28 cellular contexts compared by ENCODE assay signal in the genomic region with DNA sequence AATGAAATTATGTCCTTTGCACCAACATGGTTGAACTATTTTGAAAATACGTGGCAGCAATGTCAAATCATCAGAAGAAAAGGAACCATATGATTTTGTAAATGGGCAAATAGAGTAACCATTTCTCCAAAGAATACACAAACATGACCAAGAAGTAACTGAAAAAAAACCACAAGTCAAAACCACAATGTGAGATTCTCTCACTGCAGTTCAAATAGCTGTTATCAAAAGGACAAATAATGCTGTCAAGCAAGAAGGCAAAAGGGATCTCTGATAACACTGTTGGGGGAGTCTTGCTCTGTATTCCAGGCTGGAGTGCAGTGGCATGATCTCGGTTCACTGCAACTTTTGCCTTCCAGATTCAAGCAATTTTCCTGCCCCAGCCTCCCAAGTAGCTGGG.
"Had no signal": no experiment of that assay in that cellular context is flagged by ENCODE, and none has a peak within 500 bp of the region (broad histone marks: within the 10 kb centered on the region; RNA-seq: fewer than 3 reads in every experiment).

No MANE protein-coding gene starts in this region.

- H3K36me3 ChIP-seq: ascending aorta, brain microvascular endothelial cell, esophagus muscularis mucosa, heart left ventricle, neutrophil, ovary, thoracic aorta, uterus had no signal

- H3K27me3 ChIP-seq: ascending aorta, brain microvascular endothelial cell, esophagus muscularis mucosa, foreskin keratinocyte, neutrophil, ovary, uterus had no signal

- DNase-seq: activated B cell treated with CpG ODN at 0.5 μM for 24 hours; activated CD4-positive, alpha-beta T cell treated with anti-CD3 and anti-CD28 coated beads for 36 hours; activated CD4-positive, alpha-beta T cell treated with anti-CD3 and anti-CD28 coated beads, Interleukin-2, amount 50 U/mL, for 4 hours; activated naive CD4-positive, alpha-beta T cell treated with Interleukin-2 at 50 U/mL for 16 hours; activated T-cell treated with anti-CD3 and anti-CD28 coated beads for 4 hours; activated T-cell treated with anti-CD3 and anti-CD28 coated beads, Interleukin-2, amount 50 U/mL, for 72 hours; brain microvascular endothelial cell; caudate nucleus; endodermal cell; foreskin keratinocyte; heart left ventricle; hypothalamus; immature natural killer cell; naive B cell; nephron progenitor cell; ovary; retina; stimulated activated CD4-positive, alpha-beta T cell treated with anti-CD3 and anti-CD28 coated beads, Interleukin-12 subunit alpha, Interleukin-12 subunit beta, amount 100 ng/mL, for 4 hours; stimulated activated CD4-positive, alpha-beta T cell treated with anti-CD3 and anti-CD28 coated beads, Interleukin-4, amount 100 ng/mL, for 24 hours; uterus had no signal

- H3K9me3 ChIP-seq: ascending aorta, neutrophil, ovary, thoracic aorta, uterus had no signal

- H3K4me3 ChIP-seq: ascending aorta, esophagus muscularis mucosa, heart left ventricle, ovary, skin epidermis, thoracic aorta, uterus had no signal

- ATAC-seq: activated CD4-positive, alpha-beta T cell treated with anti-CD3 and anti-CD28 coated beads for 36 hours; activated T-cell treated with anti-CD3 and anti-CD28 coated beads, Interleukin-2, amount 50 U/mL, for 72 hours; foreskin keratinocyte; heart left ventricle; sciatic nerve; stimulated activated effector memory CD8-positive, alpha-beta T cell treated with anti-CD3 and anti-CD28 coated beads, Interleukin-12 subunit alpha, Interleukin-12 subunit beta, amount 100 ng/mL, for 72 hours had no signal

- FAIRE-seq: TTC549 had no signal

- H3K27ac ChIP-seq: ascending aorta, brain microvascular endothelial cell, esophagus muscularis mucosa, foreskin keratinocyte, heart left ventricle, neutrophil, ovary, skin epidermis, thoracic aorta, uterus had no signal

- H3K4me1 ChIP-seq: ascending aorta, esophagus muscularis mucosa, foreskin keratinocyte, heart left ventricle, uterus had no signal
